In the genomic region with DNA sequence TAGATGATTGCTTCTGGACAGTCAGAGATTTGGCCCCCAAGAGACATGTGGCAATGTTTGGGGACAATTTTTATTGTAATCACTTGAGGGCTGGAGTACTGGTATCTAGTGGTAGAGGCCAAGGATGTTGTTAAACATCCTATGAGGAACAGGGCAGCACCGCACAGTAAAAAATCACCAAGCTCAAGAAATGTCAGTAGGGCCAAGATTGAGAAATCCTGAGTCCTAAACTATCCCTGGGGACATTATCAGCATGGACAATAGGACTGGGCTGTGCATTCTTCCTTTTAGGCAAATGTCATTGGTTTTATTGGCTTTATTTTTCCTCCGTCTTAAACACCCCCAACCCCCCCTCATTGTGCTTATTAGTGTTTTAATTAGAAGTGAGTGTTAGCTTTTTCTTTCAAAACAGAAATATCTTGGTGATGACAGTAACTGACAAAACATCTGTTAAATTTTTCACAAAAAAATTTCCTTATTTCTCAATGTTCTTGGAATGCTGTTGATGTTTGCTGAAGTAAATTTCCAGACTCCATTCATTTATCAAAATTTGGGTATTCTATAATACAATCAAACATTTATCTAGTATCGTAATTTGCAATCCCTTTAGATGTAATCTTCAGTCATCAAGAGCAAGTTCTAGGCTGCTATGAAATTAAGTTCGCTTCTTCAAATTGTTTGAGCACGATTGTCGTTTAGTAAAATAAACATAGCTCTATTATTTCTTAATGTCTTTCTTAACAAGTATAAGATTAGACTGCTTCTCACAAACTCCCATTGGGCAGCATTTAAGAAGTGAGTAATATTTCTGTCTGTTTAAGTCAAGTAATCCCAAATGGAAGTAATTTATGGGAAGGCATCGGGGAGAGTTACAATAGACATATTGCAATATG, we compare ENCODE assay signal across 33 cellular contexts.
"Had no signal": no experiment of that assay in that cellular context is flagged by ENCODE, and none has a peak within 500 bp of the region (broad histone marks: within the 10 kb centered on the region; RNA-seq: fewer than 3 reads in every experiment).

No MANE protein-coding gene starts in this region.

- H3K9ac ChIP-seq: SK-N-SH had no signal

- H3K4me1 ChIP-seq: adrenal gland, body of pancreas, breast epithelium, SJSA1 had no signal

- H3K27ac ChIP-seq: adrenal gland, body of pancreas, breast epithelium, PC-9, RWPE1, SJSA1 had no signal

- DNase-seq: activated CD4-positive, alpha-beta T cell treated with anti-CD3 and anti-CD28 coated beads for 36 hours; activated CD4-positive, alpha-beta T cell treated with anti-CD3 and anti-CD28 coated beads, Interleukin-2, amount 10 ng/mL, durations not matched to agents 7 days and 5 days; activated CD4-positive, alpha-beta T cell treated with anti-CD3 and anti-CD28 coated beads, Interleukin-2, amount 50 U/mL, for 48 hours; activated CD8-positive, alpha-beta T cell treated with anti-CD3 and anti-CD28 coated beads, Interleukin-2, amount 10 ng/mL, durations not matched to agents 7 days and 5 days; activated gamma-delta T cell treated with Interleukin-2 at 50 U/mL for 16 hours; activated naive CD4-positive, alpha-beta T cell treated with anti-CD3 and anti-CD28 coated beads for 36 hours; activated T-cell treated with anti-CD3 and anti-CD28 coated beads, Interleukin-2, amount 50 U/mL, for 4 hours; adrenal gland; body of pancreas; caudate nucleus; Kasumi-1; KG1; MG63; NCI-H1048; NCI-H1436; NCI-H1694; NCI-H2029; NCI-H345; NCI-H526; NCI-H774; PC-9; SHP77 had no signal

- H2AFZ ChIP-seq: PC-9 had no signal

- H3K27me3 ChIP-seq: adrenal gland, body of pancreas, breast epithelium, MG63, SJSA1 had no signal

- H3K27ac Mint-ChIP-seq: activated CD4-positive, alpha-beta T cell treated with anti-CD3 and anti-CD28 coated beads for 36 hours; activated CD4-positive, alpha-beta T cell treated with anti-CD3 and anti-CD28 coated beads, Interleukin-2, amount 10 ng/mL, durations not matched to agents 7 days and 5 days; activated CD8-positive, alpha-beta T cell treated with anti-CD3 and anti-CD28 coated beads, Interleukin-2, amount 10 ng/mL, durations not matched to agents 7 days and 5 days; activated naive CD4-positive, alpha-beta T cell treated with anti-CD3 and anti-CD28 coated beads for 36 hours; activated naive CD4-positive, alpha-beta T cell treated with anti-CD3 and anti-CD28 coated beads, Interleukin-2, amount 50 U/mL, for 72 hours; activated T-helper 1 cell treated with anti-CD3 and anti-CD28 coated beads, Interleukin-12 subunit alpha, Interleukin-12 subunit beta, Interleukin-2, Interleukin-4 antibody, amounts not matched to agents 30 ng/mL and 10 ng/mL and 1 ng/mL, durations not matched to agents 14 hours and 24 hours and 36 hours; T-helper 1 cell treated with Interleukin-12 subunit alpha and Interleukin-12 subunit beta and Interleukin-4 antibody, amounts not matched to agents 30 μg/mL and 1 μg/mL, for 36 hours; T-helper 2 cell treated with Interferon-gamma antibody and Interleukin-4, amounts not matched to agents 5 μg/mL and 100 μg/mL, for 36 hours had no signal

- ATAC-seq: activated CD4-positive, alpha-beta T cell treated with anti-CD3 and anti-CD28 coated beads for 36 hours; activated CD8-positive, alpha-beta T cell treated with anti-CD3 and anti-CD28 coated beads, Interleukin-2, amount 10 ng/mL, durations not matched to agents 7 days and 5 days; activated naive CD4-positive, alpha-beta T cell treated with anti-CD3 and anti-CD28 coated beads, Interleukin-2, amount 50 U/mL, for 72 hours; activated T-cell treated with anti-CD3 and anti-CD28 coated beads, Interleukin-2, amount 50 U/mL, for 4 hours; body of pancreas had no signal

- H3K36me3 ChIP-seq: adrenal gland, breast epithelium, MG63, SJSA1 had no signal

- H3K4me1 Mint-ChIP-seq: activated CD4-positive, alpha-beta T cell treated with anti-CD3 and anti-CD28 coated beads for 36 hours; activated CD4-positive, alpha-beta T cell treated with anti-CD3 and anti-CD28 coated beads, Interleukin-2, amount 10 ng/mL, durations not matched to agents 7 days and 5 days had no signal

- H3K27me3 Mint-ChIP-seq: activated CD4-positive, alpha-beta T cell treated with anti-CD3 and anti-CD28 coated beads for 36 hours; activated CD4-positive, alpha-beta T cell treated with anti-CD3 and anti-CD28 coated beads, Interleukin-2, amount 10 ng/mL, durations not matched to agents 7 days and 5 days had no signal

- H3K4me3 Mint-ChIP-seq: activated CD4-positive, alpha-beta T cell treated with anti-CD3 and anti-CD28 coated beads for 36 hours; activated CD4-positive, alpha-beta T cell treated with anti-CD3 and anti-CD28 coated beads, Interleukin-2, amount 10 ng/mL, durations not matched to agents 7 days and 5 days; activated CD8-positive, alpha-beta T cell treated with anti-CD3 and anti-CD28 coated beads, Interleukin-2, amount 10 ng/mL, durations not matched to agents 7 days and 5 days; activated naive CD4-positive, alpha-beta T cell treated with anti-CD3 and anti-CD28 coated beads for 36 hours; activated T-cell treated with anti-CD3 and anti-CD28 coated beads, Interleukin-2, amount 50 U/mL, for 4 hours; activated T-helper 1 cell treated with anti-CD3 and anti-CD28 coated beads, Interleukin-12 subunit alpha, Interleukin-12 subunit beta, Interleukin-2, Interleukin-4 antibody, amounts not matched to agents 30 ng/mL and 10 ng/mL and 1 ng/mL, durations not matched to agents 14 hours and 24 hours and 36 hours; T-helper 1 cell treated with Interleukin-12 subunit alpha and Interleukin-12 subunit beta and Interleukin-4 antibody, amounts not matched to agents 30 μg/mL and 1 μg/mL, for 36 hours; T-helper 2 cell treated with Interferon-gamma antibody and Interleukin-4, amounts not matched to agents 5 μg/mL and 100 μg/mL, for 36 hours had no signal

- H3K9me3 ChIP-seq: adrenal gland, body of pancreas, MG63, SJSA1, SK-N-SH had no signal

- H3K4me3 ChIP-seq: adrenal gland, body of pancreas, breast epithelium, MG63, PC-9, SJSA1 had no signal

- H3K4me2 ChIP-seq: PC-9, SK-N-SH had no signal

- FAIRE-seq: astrocyte, RCC 7860, TTC549 had no signal
